In genomic region chr4:2843023-2843908, GRCh38 we compare ENCODE assay signal across 8 cellular contexts. TPM values are rescaled to one million over a fixed set of nuclear protein-coding genes. Genes with fewer than 3 reads are reported as not detected.
DNase-seq lines count a peak whose midpoint lies in the region; ATAC-seq and TF ChIP-seq lines count a peak whose summit lies in the region.

Gene ADD1, plus strand, starts transcription at chr4:2843844. Its CDS starts 32,072 bp downstream, at chr4:2875916.

- intact Hi-C loops in activated CD4-positive, alpha-beta T cell treated with anti-CD3 and anti-CD28 coated beads for 36 hours (cut with DNase I, micrococcal nuclease) = loop anchor here in 1 of 2 experiments (1.0 to 5.0 kb wide), 11 partner anchors 50 to 601 kb away; partner anchors contain the start of genes FAM193A, GRK4, HAUS3 and HTT

- peaks cover 12% of the 10 kb centered on the region for H3K36me3 Mint-ChIP-seq in activated CD4-positive, alpha-beta T cell treated with anti-CD3 and anti-CD28 coated beads for 36 hours (ENCODE audit: low read depth)

- H3K4me1 Mint-ChIP-seq in activated CD4-positive, alpha-beta T cell treated with anti-CD3 and anti-CD28 coated beads for 36 hours = peaks cover 57% of the 10 kb centered on the region

- H3K27ac Mint-ChIP-seq in activated CD4-positive, alpha-beta T cell treated with anti-CD3 and anti-CD28 coated beads for 36 hours = peak within 1 kb of the TSS; percentile 89

- peak within 1 kb of the TSS; percentile 80 for H3K4me3 ChIP-seq in AG09309 (ENCODE audit: control insufficient read depth, low read depth, low read length)
- peak within 1 kb of the TSS; percentile 83 for H3K4me3 ChIP-seq in choroid plexus epithelial cell (ENCODE audit: low read depth, low read length)

- peaks cover 2% of the 10 kb centered on the region for H3K9me3 Mint-ChIP-seq in activated CD4-positive, alpha-beta T cell treated with anti-CD3 and anti-CD28 coated beads for 36 hours (ENCODE audit: low read depth)

- POLR2A ChIA-PET in activated CD4-positive, alpha-beta T cell treated with anti-CD3 and anti-CD28 coated beads for 36 hours (lab: Charles Lee) = no interaction called here

- no peaks in the 10 kb centered on the region for H3K27me3 Mint-ChIP-seq in activated CD4-positive, alpha-beta T cell treated with anti-CD3 and anti-CD28 coated beads for 36 hours

- CTCF ChIA-PET in activated CD4-positive, alpha-beta T cell treated with anti-CD3 and anti-CD28 coated beads for 36 hours (lab: Charles Lee) = no interaction called here

- TF ChIP-seq CTCF in AG09309 (IDR thresholded peaks at IDR 0.05; ENCODE audit: control insufficient read depth, insufficient read depth, low read depth, low read length, missing control alignments) (no peak), choroid plexus epithelial cell (conservative IDR thresholded peaks at IDR 0.05; ENCODE audit: low read depth, low read length) (no peak)

- ATAC-seq in GM18870 (IDR thresholded peaks at IDR 0.05; ENCODE audit: unreplicated experiment) (peak; percentile 68), HG03108 (IDR thresholded peaks at IDR 0.05; ENCODE audit: unreplicated experiment) (peak; percentile 76)
- ATAC-seq in activated CD4-positive, alpha-beta T cell treated with anti-CD3 and anti-CD28 coated beads for 36 hours = peak; percentile 88

- H3K4me3 Mint-ChIP-seq in activated CD4-positive, alpha-beta T cell treated with anti-CD3 and anti-CD28 coated beads for 36 hours = peak within 1 kb of the TSS; percentile 88

- peak; percentile 73 for DNase-seq in AG09309 (ENCODE audit: low read depth)
- DNase-seq in NCI-H446 treated with DMSO at 0.1 percent for 48 hours (lab: John Stamatoyannopoulos, UW) = peak; percentile 47
- DNase-seq in activated CD4-positive, alpha-beta T cell treated with anti-CD3 and anti-CD28 coated beads for 36 hours = peak; percentile 94
- peak; percentile 94 for DNase-seq in choroid plexus epithelial cell (ENCODE audit: low read depth)
- peak; percentile 94 for DNase-seq in kidney tubule cell (ENCODE audit: low spot score)
- peak; percentile 85 to 94 for DNase-seq in stimulated activated CD4-positive, alpha-beta T cell treated with anti-CD3 and anti-CD28 coated beads, Interleukin-1b, Interleukin-23, amount 100 ng/mL, for 1 hour (ENCODE audit: low read depth in 2 of 2)

RNA-seq across cellular contexts. Expression of gene ADD1, which starts in this region (rescaled TPM):
- total RNA-seq in activated CD4-positive, alpha-beta T cell treated with anti-CD3 and anti-CD28 coated beads for 36 hours = 100 to 1,000 TPM; 196 to 206 TPM

Comparison
In these comparisons a context has a peak if more than half of its experiments do, and no peak if none do; other contexts are left out.
1. Peak in every context shown above with its lines: DNase-seq, ATAC-seq and H3K4me3 ChIP-seq.